13 cellular contexts compared by ENCODE assay signal in the genomic region with DNA sequence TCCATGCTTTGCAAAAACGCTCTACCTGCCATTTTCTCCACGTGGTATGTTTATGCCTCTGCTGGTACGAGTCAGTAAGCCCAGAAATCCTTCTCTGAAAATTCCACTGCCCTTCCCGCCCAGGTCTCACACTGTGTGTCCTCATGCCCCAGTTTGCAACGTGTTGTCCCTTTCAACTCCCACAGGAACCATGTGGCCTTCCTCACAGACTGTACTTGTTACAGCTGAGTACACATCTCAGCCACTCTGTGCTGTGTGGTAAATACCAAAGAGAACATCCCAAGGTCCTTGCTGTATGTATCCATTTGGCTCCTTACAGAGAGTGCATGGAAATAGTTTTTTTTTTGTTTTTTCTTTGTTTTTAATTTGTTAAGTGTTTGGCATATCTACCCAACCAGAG. TPM values are rescaled to one million over a fixed set of nuclear protein-coding genes. Genes with fewer than 3 reads are reported as not detected.
DNase-seq lines count a peak whose midpoint lies in the region; ATAC-seq and TF ChIP-seq lines count a peak whose summit lies in the region.
"Had no signal": no experiment of that assay in that cellular context is flagged by ENCODE, and none has a peak within 500 bp of the region (broad histone marks: within the 10 kb centered on the region; RNA-seq: fewer than 3 reads in every experiment).

No MANE protein-coding gene starts in this region.

- TF ChIP-seq POLR2A in esophagus muscularis mucosa (IDR thresholded peaks at IDR 0.05; ENCODE audit: low read depth) (no peak), sigmoid colon (IDR thresholded peaks at IDR 0.05) (no peak)

- H3K9me3 ChIP-seq in BLaER1 treated with 17β-estradiol and CSF1 and Interleukin-3, amounts not matched to agents 10 nM and 100 nM (replicated peaks in 1 of 11): no peaks in the 10 kb centered on the region
- H3K9me3 ChIP-seq in T-helper 17 cell (ENCODE audit: control insufficient read depth, low read length, poor library complexity, severe bottlenecking) (no peaks in the 10 kb centered on the region), esophagus muscularis mucosa (no peaks in the 10 kb centered on the region), sigmoid colon (no peaks in the 10 kb centered on the region)
- H3K9me3 ChIP-seq: BE2C, HAP-1 had no signal

- H4K20me1 ChIP-seq in BLaER1 treated with 17β-estradiol and CSF1 and Interleukin-3, amounts not matched to agents 10 nM and 100 nM: no peaks in the 10 kb centered on the region

- H3K27me3 Mint-ChIP-seq in T-helper 17 cell: no peaks in the 10 kb centered on the region

- WGBS in esophagus muscularis mucosa: 90% methylated on average over 5 of the region's 5 CpGs
- 82% methylated on average over 5 of the region's 5 CpGs for WGBS in sigmoid colon, 2 donors

- ATAC-seq in T-helper 17 cell: no peak
- no peak for ATAC-seq in GM21381 (IDR thresholded peaks at IDR 0.05; ENCODE audit: unreplicated experiment)

- H3K27ac ChIP-seq in BLaER1 treated with 17β-estradiol and CSF1 and Interleukin-3, amounts not matched to agents 10 nM and 100 nM: no peak overlapping the region
- H3K27ac ChIP-seq in esophagus muscularis mucosa (replicated peaks in 1 of 4): no peak overlapping the region
- peak overlapping the region in 3 of 4 donors; percentile 66 to 79 (median 77) for H3K27ac ChIP-seq in sigmoid colon

- peak overlapping the region; percentile 49 to 80 (median 60); a peak in 21 of 22 replicates for H3K4me2 ChIP-seq in BLaER1 treated with 17β-estradiol and CSF1 and Interleukin-3, amounts not matched to agents 10 nM and 100 nM

- H3K4me1 Mint-ChIP-seq in T-helper 17 cell: peaks cover 5% of the 10 kb centered on the region

- H3K4me3 ChIP-seq in BLaER1 treated with 17β-estradiol and CSF1 and Interleukin-3, amounts not matched to agents 10 nM and 100 nM: no peak overlapping the region
- H3K4me3 ChIP-seq in esophagus muscularis mucosa (no peak overlapping the region), sigmoid colon (no peak overlapping the region)
- H3K4me3 ChIP-seq: HAP-1 had no signal

- TF ChIP-seq EP300 in esophagus muscularis mucosa (IDR thresholded peaks at IDR 0.05) (no peak), sigmoid colon (IDR thresholded peaks at IDR 0.05) (no peak)

- no peak overlapping the region for H3K9ac ChIP-seq in BLaER1 treated with 17β-estradiol and CSF1 and Interleukin-3, amounts not matched to agents 10 nM and 100 nM

- TF ChIP-seq CTCF in esophagus muscularis mucosa (IDR thresholded peaks at IDR 0.05) (no peak), sigmoid colon (IDR thresholded peaks at IDR 0.05) (no peak)

- no peak overlapping the region for H3K4me3 Mint-ChIP-seq in T-helper 17 cell

- peaks cover 0 to 28% (median 11%) of the 10 kb centered on the region in 11 experiments; a peak in 9 of 22 replicates for H3K36me3 ChIP-seq in BLaER1 treated with 17β-estradiol and CSF1 and Interleukin-3, amounts not matched to agents 10 nM and 100 nM
- H3K36me3 ChIP-seq in esophagus muscularis mucosa (peaks cover 7 to 65% (median 34%) of the 10 kb centered on the region in 4 donors), sigmoid colon (peaks cover 0 to 17% (median 0%) of the 10 kb centered on the region in 4 donors)
- H3K36me3 ChIP-seq: HAP-1 had no signal

- DNase-seq in T-helper 17 cell (no peak), esophagus muscularis mucosa (ENCODE audit: extremely low spot score) (peak; percentile 37), sigmoid colon (no peak), NCI-H69 (lab: John Stamatoyannopoulos, UW) (no peak), NCI-H1930 (lab: John Stamatoyannopoulos, UW) (no peak)
- DNase-seq: BE2C, DMS 273 treated with DMSO at 0.1 percent for 48 hours, NCI-H187 treated with DMSO at 0.1 percent for 48 hours, NCI-H2171, NCI-H82 had no signal

- H3K4me1 ChIP-seq in BLaER1 treated with 17β-estradiol and CSF1 and Interleukin-3, amounts not matched to agents 10 nM and 100 nM: peaks cover 14 to 39% (median 18%) of the 10 kb centered on the region in 10 experiments
- peaks cover 0 to 3% (median 0%) of the 10 kb centered on the region in 4 donors for H3K4me1 ChIP-seq in esophagus muscularis mucosa
- H3K4me1 ChIP-seq in sigmoid colon: peaks cover 0 to 41% (median 34%) of the 10 kb centered on the region in 4 donors
- H3K4me1 ChIP-seq: BE2C, HAP-1 had no signal

- peaks cover 12% of the 10 kb centered on the region for H3K36me3 Mint-ChIP-seq in T-helper 17 cell (ENCODE audit: low read depth)

- intact Hi-C loops in esophagus muscularis mucosa (cut with DNase I): no loop called here
- intact Hi-C loops in sigmoid colon (cut with DNase I): no loop called here

- no peaks in the 10 kb centered on the region for H3K27me3 ChIP-seq in BLaER1 treated with 17β-estradiol and CSF1 and Interleukin-3, amounts not matched to agents 10 nM and 100 nM
- H3K27me3 ChIP-seq in esophagus muscularis mucosa (no peaks in the 10 kb centered on the region), sigmoid colon (no peaks in the 10 kb centered on the region)
- H3K27me3 ChIP-seq: BE2C had no signal

- H3K27ac Mint-ChIP-seq in T-helper 17 cell: peak overlapping the region; percentile 82

RNA-seq across cellular contexts. Expression of a gene that starts 56.9 kb away (rescaled TPM):
- total RNA-seq in T-helper 17 cell (1 to 10 TPM; 3.1 to 5.4 TPM), esophagus muscularis mucosa (1 to 10 TPM; 2.3 to 6.2 (median 4.9) TPM), sigmoid colon (1 to 10 TPM; 2.2 to 7.1 (median 3.9) TPM)
- polyA plus RNA-seq in sigmoid colon: 10 to 100 TPM; 10.2 to 15.3 (median 11.8) TPM

RNA-seq across cellular contexts. Expression of a gene that starts 56.9 kb away (rescaled TPM):
- total RNA-seq in T-helper 17 cell (10 to 100 TPM; 11.9 to 12.5 TPM), esophagus muscularis mucosa (1 to 10 TPM; 6.7 to 9.1 (median 8.3) TPM), sigmoid colon (10 to 100 TPM in 2 of 4 donors, 1 to 10 TPM in 2; 8.3 to 11.7 (median 9.9) TPM)
- 10 to 100 TPM in 1 of 3 donors, 1 to 10 TPM in 2; 8.6 to 15.6 (median 9.0) TPM for polyA plus RNA-seq in sigmoid colon

Comparison
In these comparisons a context has a peak if more than half of its experiments do, and no peak if none do; other contexts are left out.
1. H3K27ac ChIP-seq: peak in sigmoid colon (3 of 4); none in BLaER1 treated with 17β-estradiol and CSF1 and Interleukin-3, amounts not matched to agents 10 nM and 100 nM (0 of 11) and esophagus muscularis mucosa (0 of 4).